Comparison of ENCODE assay signal across 12 cellular contexts in the genomic region with DNA sequence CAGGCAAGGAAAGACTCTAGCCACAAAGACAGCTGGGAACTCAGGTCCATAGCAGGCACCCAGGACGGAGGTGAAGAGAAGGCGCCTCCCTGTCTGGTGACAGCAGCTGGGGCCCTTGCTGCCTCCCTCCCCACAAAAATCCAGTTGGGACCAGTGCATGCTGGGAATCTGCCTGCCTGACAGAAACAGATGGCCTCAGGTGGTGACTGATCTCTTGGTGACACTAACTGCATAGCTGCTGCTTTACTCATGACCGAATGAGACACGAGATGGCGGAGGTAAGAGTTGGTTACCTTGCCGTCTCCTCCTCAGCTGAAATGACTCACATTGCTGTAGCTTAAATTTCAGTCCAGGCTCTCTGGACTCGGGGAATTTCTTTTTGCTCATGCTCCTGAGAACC.
DNase-seq lines count a peak whose midpoint lies in the region; ATAC-seq, FAIRE-seq and TF ChIP-seq lines count a peak whose summit lies in the region.
"Had no signal": no experiment of that assay in that cellular context is flagged by ENCODE, and none has a peak within 500 bp of the region (broad histone marks: within the 10 kb centered on the region; RNA-seq: fewer than 3 reads in every experiment).

No MANE protein-coding gene starts in this region.

- no peak overlapping the region for H3K27ac Mint-ChIP-seq in glutamatergic neuron (ENCODE audit: unreplicated experiment)
- H3K27ac Mint-ChIP-seq: activated CD4-positive, alpha-beta memory T cell treated with anti-CD3 and anti-CD28 coated beads for 36 hours had no signal

- no peak overlapping the region for H3K4me3 ChIP-seq in HFF-Myc (replicated peaks; ENCODE audit: low read depth, low read length)
- H3K4me3 ChIP-seq: esophagus muscularis mucosa, Peyer's patch, prostate gland had no signal

- no peak for FAIRE-seq in frontal cortex (lab: Jason Lieb, UNC)

- no peak for ATAC-seq in GM21576 (IDR thresholded peaks at IDR 0.05; ENCODE audit: unreplicated experiment)
- ATAC-seq: left lobe of liver had no signal

- no peak for TF ChIP-seq CTCF in HFF-Myc (IDR thresholded peaks at IDR 0.05; ENCODE audit: low read depth, low read length, missing control alignments)
- TF ChIP-seq CTCF in glutamatergic neuron (IDR thresholded peaks at IDR 0.05; ENCODE audit: partially characterized antibody, unreplicated experiment) = no peak

- peaks cover 5% of the 10 kb centered on the region for H3K4me1 Mint-ChIP-seq in glutamatergic neuron (ENCODE audit: low read depth, unreplicated experiment)

- DNase-seq in HFF-Myc (ENCODE audit: extremely low read depth, low read depth) (peak; percentile 69), RPMI7951 (ENCODE audit: low read depth) (peak; percentile 94), glutamatergic neuron (no peak), ureter (ENCODE audit: low spot score) (peak; percentile 77), frontal cortex (ENCODE audit: low spot score in 2 of 2) (no peak), superior temporal gyrus (ENCODE audit: extremely low spot score) (no peak)
- DNase-seq: activated CD4-positive, alpha-beta memory T cell treated with anti-CD3 and anti-CD28 coated beads for 36 hours; Peyer's patch had no signal

- H3K27me3 Mint-ChIP-seq in glutamatergic neuron (ENCODE audit: unreplicated experiment) = no peaks in the 10 kb centered on the region
- H3K27me3 Mint-ChIP-seq: activated CD4-positive, alpha-beta memory T cell treated with anti-CD3 and anti-CD28 coated beads for 36 hours had no signal

- peak overlapping the region; percentile 17 for H3K4me3 Mint-ChIP-seq in glutamatergic neuron (ENCODE audit: unreplicated experiment)
- H3K4me3 Mint-ChIP-seq: activated CD4-positive, alpha-beta memory T cell treated with anti-CD3 and anti-CD28 coated beads for 36 hours had no signal

- no peaks in the 10 kb centered on the region for H3K36me3 Mint-ChIP-seq in glutamatergic neuron (ENCODE audit: unreplicated experiment)
- H3K36me3 Mint-ChIP-seq: activated CD4-positive, alpha-beta memory T cell treated with anti-CD3 and anti-CD28 coated beads for 36 hours had no signal

- peaks cover 4% of the 10 kb centered on the region for H3K9me3 Mint-ChIP-seq in glutamatergic neuron (ENCODE audit: unreplicated experiment)
- H3K9me3 Mint-ChIP-seq: activated CD4-positive, alpha-beta memory T cell treated with anti-CD3 and anti-CD28 coated beads for 36 hours had no signal

Comparison
In these comparisons a context has a peak if more than half of its experiments do, and no peak if none do; other contexts are left out.
1. DNase-seq: peak in HFF-Myc (single experiment), RPMI7951 (single experiment) and ureter (single experiment); none in glutamatergic neuron (single experiment), frontal cortex (0 of 2) and superior temporal gyrus (single experiment).